Comparison of ENCODE assay signal across 10 cellular contexts in genomic region chr9:115211413-115212204, GRCh38.
A peak's percentile ranks its signal among the peaks of the same experiment; 100 is the strongest.
DNase-seq lines count a peak whose midpoint lies in the region; ATAC-seq and TF ChIP-seq lines count a peak whose summit lies in the region.
"Had no signal": no experiment of that assay in that cellular context is flagged by ENCODE, and none has a peak within 500 bp of the region (broad histone marks: within the 10 kb centered on the region; RNA-seq: fewer than 3 reads in every experiment).

No MANE protein-coding gene starts in this region.

- H3K9me3 ChIP-seq in adrenal gland (replicated peaks in 1 of 3): no peaks in the 10 kb centered on the region

- no peak overlapping the region for H3K4me3 ChIP-seq in adrenal gland

- no peak for TF ChIP-seq POLR2A in adrenal gland (IDR thresholded peaks at IDR 0.05)

- H3K27ac ChIP-seq in adrenal gland: no peak overlapping the region

- no peaks in the 10 kb centered on the region for H3K9me3 Mint-ChIP-seq in activated naive CD8-positive, alpha-beta T cell treated with anti-CD3 and anti-CD28 coated beads for 36 hours

- no peaks in the 10 kb centered on the region for H3K27me3 ChIP-seq in adrenal gland

- intact Hi-C loops in sciatic nerve (cut with DNase I) (no loop called here), adrenal gland (cut with DNase I) (no loop called here)

- 60 to 69% (median 63%) methylated on average over 3 of the region's 3 CpGs for WGBS in adrenal gland, 4 donors

- peaks cover 0 to 6% of the 10 kb centered on the region in 2 donors for H3K4me1 ChIP-seq in adrenal gland (replicated peaks in 1 of 2)

- H3K4me3 Mint-ChIP-seq in activated naive CD8-positive, alpha-beta T cell treated with anti-CD3 and anti-CD28 coated beads for 36 hours: no peak overlapping the region

- peaks cover 62% of the 10 kb centered on the region for H3K27me3 Mint-ChIP-seq in activated naive CD8-positive, alpha-beta T cell treated with anti-CD3 and anti-CD28 coated beads for 36 hours

- peaks cover 5% of the 10 kb centered on the region for H3K4me1 Mint-ChIP-seq in activated naive CD8-positive, alpha-beta T cell treated with anti-CD3 and anti-CD28 coated beads for 36 hours

- no peak overlapping the region for H3K27ac Mint-ChIP-seq in activated naive CD8-positive, alpha-beta T cell treated with anti-CD3 and anti-CD28 coated beads for 36 hours

- no peaks in the 10 kb centered on the region for H3K36me3 Mint-ChIP-seq in activated naive CD8-positive, alpha-beta T cell treated with anti-CD3 and anti-CD28 coated beads for 36 hours

- ATAC-seq in GM18909 (IDR thresholded peaks at IDR 0.05; ENCODE audit: poor library complexity, unreplicated experiment) (peak; percentile 74), HG02840 (IDR thresholded peaks at IDR 0.05; ENCODE audit: low FRiP score, unreplicated experiment) (peak; percentile 53), sciatic nerve (peak; percentile 57)
- ATAC-seq: left lobe of liver had no signal

- no peaks in the 10 kb centered on the region for H3K36me3 ChIP-seq in adrenal gland (replicated peaks in 1 of 2)

- TF ChIP-seq CTCF in adrenal gland (IDR thresholded peaks at IDR 0.05): no peak

- peak; percentile 88 for DNase-seq in RPMI7951 (ENCODE audit: low read depth)
- DNase-seq in sciatic nerve (ENCODE audit: low spot score): no peak
- no peak for DNase-seq in stimulated activated CD8-positive, alpha-beta memory T cell treated with anti-CD3 and anti-CD28 coated beads, Interleukin-4, amount 100 ng/mL, for 48 hours
- DNase-seq in activated naive CD8-positive, alpha-beta T cell treated with anti-CD3 and anti-CD28 coated beads for 36 hours: no peak
- DNase-seq in adrenal gland: no peak
- no peak for DNase-seq in DMS 273 (lab: John Stamatoyannopoulos, UW; ENCODE audit: unreplicated experiment)
- DNase-seq: aorta had no signal
